Comparison of ENCODE assay signal across 23 cellular contexts in genomic region chr1:199085903-199086302, GRCh38.
DNase-seq lines count a peak whose midpoint lies in the region; ATAC-seq and TF ChIP-seq lines count a peak whose summit lies in the region.
"Had no signal": no experiment of that assay in that cellular context is flagged by ENCODE, and none has a peak within 500 bp of the region (broad histone marks: within the 10 kb centered on the region; RNA-seq: fewer than 3 reads in every experiment).

No MANE protein-coding gene starts in this region.

- H3K27ac ChIP-seq in layer of hippocampus (ENCODE audit: low read depth, low read length) (peak overlapping the region; percentile 90), temporal lobe (ENCODE audit: low read depth, low read length) (peak overlapping the region; percentile 98), RWPE1 (no peak overlapping the region)
- H3K27ac ChIP-seq: BLaER1, KMS-11 had no signal

- peaks cover 25% of the 10 kb centered on the region for H3K4me1 Mint-ChIP-seq in activated naive CD8-positive, alpha-beta T cell (ENCODE audit: low read depth)
- H3K4me1 Mint-ChIP-seq in activated naive CD8-positive, alpha-beta T cell treated with anti-CD3 and anti-CD28 coated beads, Interleukin-2, amount 50 U/mL, for 24 hours, result peaks cover 44% of the 10 kb centered on the region
- peaks cover 13% of the 10 kb centered on the region for H3K4me1 Mint-ChIP-seq in activated T-helper 17 cell treated with anti-CD3 and anti-CD28 coated beads, Interleukin-2, amount 50 U/mL, for 72 hours
- H3K4me1 Mint-ChIP-seq: H9 had no signal

- no peaks in the 10 kb centered on the region for H3K36me3 Mint-ChIP-seq in activated naive CD8-positive, alpha-beta T cell
- no peaks in the 10 kb centered on the region for H3K36me3 Mint-ChIP-seq in activated naive CD8-positive, alpha-beta T cell treated with anti-CD3 and anti-CD28 coated beads, Interleukin-2, amount 50 U/mL, for 24 hours (ENCODE audit: low read depth)
- no peaks in the 10 kb centered on the region for H3K36me3 Mint-ChIP-seq in activated T-helper 17 cell treated with anti-CD3 and anti-CD28 coated beads, Interleukin-2, amount 50 U/mL, for 72 hours (ENCODE audit: low read depth)
- H3K36me3 Mint-ChIP-seq: CD4-positive, CD25-positive, alpha-beta regulatory T cell had no signal

- POLR2A ChIA-PET in RWPE1 (lab: Yijun Ruan, JAX; ENCODE audit: low non-redundant PET), result no interaction called here

- no peaks in the 10 kb centered on the region for H3K27me3 ChIP-seq in layer of hippocampus (ENCODE audit: control insufficient read depth, insufficient read depth, low read length)
- H3K27me3 ChIP-seq: BLaER1 had no signal

- CTCF ChIA-PET in RWPE1 (lab: Yijun Ruan, JAX), result interaction anchor here (0.7 kb wide), 1 partner anchor 669 kb away, joined by 3 read pairs; no protein-coding TSS in a partner anchor

- no peak for TF ChIP-seq CTCF in RWPE1 (conservative IDR thresholded peaks at IDR 0.05; ENCODE audit: low read depth)

- H3K9me3 Mint-ChIP-seq in activated naive CD8-positive, alpha-beta T cell (ENCODE audit: low read depth), result no peaks in the 10 kb centered on the region
- no peaks in the 10 kb centered on the region for H3K9me3 Mint-ChIP-seq in activated naive CD8-positive, alpha-beta T cell treated with anti-CD3 and anti-CD28 coated beads, Interleukin-2, amount 50 U/mL, for 24 hours
- H3K9me3 Mint-ChIP-seq in activated T-helper 17 cell treated with anti-CD3 and anti-CD28 coated beads, Interleukin-2, amount 50 U/mL, for 72 hours, result peaks cover 4% of the 10 kb centered on the region
- H3K9me3 Mint-ChIP-seq: GM23338, H9, IgD-negative memory B cell had no signal

- peaks cover 1% of the 10 kb centered on the region for H3K27me3 Mint-ChIP-seq in activated naive CD8-positive, alpha-beta T cell
- H3K27me3 Mint-ChIP-seq in activated naive CD8-positive, alpha-beta T cell treated with anti-CD3 and anti-CD28 coated beads, Interleukin-2, amount 50 U/mL, for 24 hours, result peaks cover 2% of the 10 kb centered on the region
- peaks cover 3% of the 10 kb centered on the region for H3K27me3 Mint-ChIP-seq in activated T-helper 17 cell treated with anti-CD3 and anti-CD28 coated beads, Interleukin-2, amount 50 U/mL, for 72 hours
- H3K27me3 Mint-ChIP-seq: CD4-positive, CD25-positive, alpha-beta regulatory T cell had no signal

- DNase-seq in activated naive CD8-positive, alpha-beta T cell treated with anti-CD3 and anti-CD28 coated beads, Interleukin-2, amount 50 U/mL, for 24 hours, result no peak
- no peak for DNase-seq in RWPE1 (ENCODE audit: low spot score)
- DNase-seq in DMS 273 treated with DMSO at 0.1 percent for 48 hours (lab: John Stamatoyannopoulos, UW), result no peak
- DNase-seq in 8988T, result no peak
- DNase-seq: CD4-positive, CD25-positive, alpha-beta regulatory T cell; DMS53; H9; NCI-H1048; NCI-H1417; NCI-H1694; NCI-H2081; NCI-H2227 treated with DMSO at 0.1 percent for 48 hours; NCI-H526 treated with DMSO at 0.1 percent for 48 hours; RPMI8226; SHP77 had no signal

- peak overlapping the region; percentile 46 for H3K27ac Mint-ChIP-seq in activated naive CD8-positive, alpha-beta T cell
- no peak overlapping the region for H3K27ac Mint-ChIP-seq in activated naive CD8-positive, alpha-beta T cell treated with anti-CD3 and anti-CD28 coated beads, Interleukin-2, amount 50 U/mL, for 24 hours
- H3K27ac Mint-ChIP-seq in activated T-helper 17 cell treated with anti-CD3 and anti-CD28 coated beads, Interleukin-2, amount 50 U/mL, for 72 hours, result peak overlapping the region; percentile 26
- H3K27ac Mint-ChIP-seq: CD4-positive, CD25-positive, alpha-beta regulatory T cell; GM23338; H9 had no signal

- ATAC-seq in activated naive CD8-positive, alpha-beta T cell treated with anti-CD3 and anti-CD28 coated beads, Interleukin-2, amount 50 U/mL, for 24 hours, result no peak
- ATAC-seq in activated T-helper 17 cell treated with anti-CD3 and anti-CD28 coated beads, Interleukin-2, amount 50 U/mL, for 72 hours (replicated peaks), result no peak
- ATAC-seq: GM23338 had no signal

- H3K4me3 Mint-ChIP-seq in activated naive CD8-positive, alpha-beta T cell, result no peak overlapping the region
- H3K4me3 Mint-ChIP-seq in activated naive CD8-positive, alpha-beta T cell treated with anti-CD3 and anti-CD28 coated beads, Interleukin-2, amount 50 U/mL, for 24 hours, result no peak overlapping the region
- no peak overlapping the region for H3K4me3 Mint-ChIP-seq in activated T-helper 17 cell treated with anti-CD3 and anti-CD28 coated beads, Interleukin-2, amount 50 U/mL, for 72 hours
- H3K4me3 Mint-ChIP-seq: CD4-positive, CD25-positive, alpha-beta regulatory T cell; GM23338; H9; IgD-negative memory B cell had no signal
